ENCODE assay signal across 8 cellular contexts in genomic region chr9:133347985-133348762, GRCh38. TPM values are rescaled to one million over a fixed set of nuclear protein-coding genes. Genes with fewer than 3 reads are reported as not detected.
DNase-seq lines count a peak whose midpoint lies in the region; ATAC-seq and TF ChIP-seq lines count a peak whose summit lies in the region.

MED22 (minus strand) TSS chr9:133348131; CDS start chr9:133346662, 1,469 bp downstream.
RPL7A (plus strand) TSS chr9:133348218; CDS start chr9:133348244, 26 bp downstream.

- peak within 1 kb of the TSS; percentile 93 to 97 (median 94) for H3K27ac ChIP-seq in transverse colon

- H3K4me1 ChIP-seq in adipocyte (ENCODE audit: control insufficient read depth, insufficient read depth, low read length), result peaks cover 34% of the 10 kb centered on the region
- H3K4me1 ChIP-seq in transverse colon, result peaks cover 17 to 29% (median 25%) of the 10 kb centered on the region in 4 donors

- CTCF ChIA-PET in GM10248 (lab: Yijun Ruan, JAX), result no interaction called here

- H3K4me3 ChIP-seq in adipocyte (ENCODE audit: low read length), result peak within 1 kb of the TSS; percentile 98
- H3K4me3 ChIP-seq in transverse colon, result peak within 1 kb of the TSS; percentile 90 to 99 (median 98)

- in situ Hi-C loops in transverse colon (cut with MboI; ENCODE audit: low pct_ligation_motif_present in 1 of 4, low pct_unique_long_range_greater_than_20kb in 1 of 4, low sequenced_read_pairs in 3 of 4), result loop anchor here in 1 of 4 donors (25.0 kb wide), 1 partner anchor 311 kb away; the partner anchor contains the start of gene GTF3C5

- no peak for TF ChIP-seq CTCF in GM10248 (IDR thresholded peaks at IDR 0.05; ENCODE audit: control extremely low read depth, extremely low read depth, low read depth, missing control alignments)
- peak in 1 of 5 experiments; percentile 47 for TF ChIP-seq CTCF in transverse colon (IDR thresholded peaks at IDR 0.05)

- H3K27me3 ChIP-seq in adipocyte (replicated peaks; ENCODE audit: control insufficient read depth, insufficient read depth, low read length) (no peaks in the 10 kb centered on the region), transverse colon (no peaks in the 10 kb centered on the region)

- DNase-seq in GM10248 (ENCODE audit: extremely low spot score), result peak; percentile 94
- peak; percentile 90 for DNase-seq in NCI-H1436 treated with DMSO at 0.1 percent for 48 hours (lab: John Stamatoyannopoulos, UW)
- DNase-seq in T follicular helper cell (ENCODE audit: low read depth), result peak; percentile 88
- peak; percentile 98 for DNase-seq in adipocyte (ENCODE audit: low read depth)
- DNase-seq in cardiac septum (ENCODE audit: low spot score), result peak; percentile 96
- peak; percentile 95 for DNase-seq in pons (ENCODE audit: low spot score)
- DNase-seq in transverse colon, result peak; percentile 95

- peaks cover 59% of the 10 kb centered on the region for H3K36me3 ChIP-seq in adipocyte (ENCODE audit: control insufficient read depth, insufficient read depth, low read length, severe bottlenecking)
- H3K36me3 ChIP-seq in transverse colon, result peaks cover 0 to 39% (median 11%) of the 10 kb centered on the region in 4 donors

- peak; percentile 79 for ATAC-seq in HG02678 (IDR thresholded peaks at IDR 0.05; ENCODE audit: unreplicated experiment)

- TF ChIP-seq EP300 in transverse colon (IDR thresholded peaks at IDR 0.05; ENCODE audit: low read depth), result no peak

- WGBS in transverse colon (ENCODE audit: low coverage in 1 of 2), 2 donors, result 0% methylated on average over 6 to 44 of the region's 66 CpGs

- H3K9me3 ChIP-seq in adipocyte (ENCODE audit: control insufficient read depth, low read length) (no peaks in the 10 kb centered on the region), transverse colon (no peaks in the 10 kb centered on the region)

- POLR2A ChIA-PET in GM10248 (lab: Yijun Ruan, JAX), result interaction anchor here (0.7 to 2.2 kb wide), 12 partner anchors 8 to 678 kb away, joined by 3 to 14 read pairs (median 4); partner anchors contain the start of genes GTF3C4, GTF3C5, STKLD1 and SURF1

- intact Hi-C loops in cardiac septum (cut with DNase I) (loop anchor here (1.0 to 2.0 kb wide), 2 partner anchors 13 to 28 kb away; partner anchors contain the start of genes STKLD1 and SURF4), transverse colon (cut with DNase I; ENCODE audit: low total_unique reads) (no loop called here)

- peak within 1 kb of the TSS; percentile 99 for H3K9ac ChIP-seq in adipocyte (ENCODE audit: low read length)

- peak; percentile 95 for TF ChIP-seq POLR2A in transverse colon (IDR thresholded peaks at IDR 0.05)

RNA-seq across cellular contexts. Expression of gene MED22, which starts in this region (rescaled TPM):
- total RNA-seq in cardiac septum, result 20.2 TPM
- total RNA-seq in transverse colon, result 10 to 100 TPM; 21.5 to 50.5 (median 25.4) TPM

RNA-seq across cellular contexts. Expression of gene RPL7A, which starts in this region (rescaled TPM):
- total RNA-seq in cardiac septum, result 761 TPM
- 1,000 to 10,000 TPM in 2 of 4 donors, 100 to 1,000 TPM in 2; 725 to 1,490 (median 1,034) TPM for total RNA-seq in transverse colon

Comparison
In these comparisons a context has a peak if more than half of its experiments do, and no peak if none do; other contexts are left out.
1. Peak in every context shown above with its lines: DNase-seq, ATAC-seq, H3K4me3 ChIP-seq and H3K27ac ChIP-seq.